1 cellular context compared by ENCODE assay signal in the genomic region with DNA sequence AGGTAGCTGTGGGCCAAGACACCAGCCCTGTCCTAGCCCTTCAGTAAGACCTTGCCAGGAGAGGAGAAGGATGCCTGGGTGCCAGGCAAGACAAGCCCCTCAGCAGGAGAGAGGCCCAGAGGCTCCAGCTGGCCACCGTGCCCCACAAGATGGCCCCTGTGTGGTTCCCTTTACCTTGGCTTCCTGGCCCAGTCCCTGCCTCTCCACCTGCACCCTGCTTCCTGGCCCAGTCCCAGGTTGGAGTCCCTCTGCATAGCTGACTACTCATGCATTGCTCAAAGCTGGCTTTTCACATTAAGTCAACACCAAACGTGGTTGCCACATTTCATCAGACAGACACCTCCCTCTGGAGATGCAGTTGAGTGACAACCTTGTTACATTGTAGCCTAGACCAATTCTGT.
A peak's percentile ranks its signal among the peaks of the same experiment; 100 is the strongest.
TF ChIP-seq lines count a peak whose summit lies in the region.

No MANE protein-coding gene starts in this region.

TF ChIP-seq in IMR-90, 13 proteins besides CTCF, POLR2A, EP300 and RAD21:
- TF ChIP-seq CEBPB (IDR thresholded peaks at IDR 0.05; ENCODE audit: low read depth, low read length) (peak; percentile 66; the same call in 1 of the 2 replicates), NFE2L2 (IDR thresholded peaks at IDR 0.05; ENCODE audit: low read depth, low read length) (no peak)
TF ChIP-seq in IMR-90: peak in this region for 1.
